In the genomic region with DNA sequence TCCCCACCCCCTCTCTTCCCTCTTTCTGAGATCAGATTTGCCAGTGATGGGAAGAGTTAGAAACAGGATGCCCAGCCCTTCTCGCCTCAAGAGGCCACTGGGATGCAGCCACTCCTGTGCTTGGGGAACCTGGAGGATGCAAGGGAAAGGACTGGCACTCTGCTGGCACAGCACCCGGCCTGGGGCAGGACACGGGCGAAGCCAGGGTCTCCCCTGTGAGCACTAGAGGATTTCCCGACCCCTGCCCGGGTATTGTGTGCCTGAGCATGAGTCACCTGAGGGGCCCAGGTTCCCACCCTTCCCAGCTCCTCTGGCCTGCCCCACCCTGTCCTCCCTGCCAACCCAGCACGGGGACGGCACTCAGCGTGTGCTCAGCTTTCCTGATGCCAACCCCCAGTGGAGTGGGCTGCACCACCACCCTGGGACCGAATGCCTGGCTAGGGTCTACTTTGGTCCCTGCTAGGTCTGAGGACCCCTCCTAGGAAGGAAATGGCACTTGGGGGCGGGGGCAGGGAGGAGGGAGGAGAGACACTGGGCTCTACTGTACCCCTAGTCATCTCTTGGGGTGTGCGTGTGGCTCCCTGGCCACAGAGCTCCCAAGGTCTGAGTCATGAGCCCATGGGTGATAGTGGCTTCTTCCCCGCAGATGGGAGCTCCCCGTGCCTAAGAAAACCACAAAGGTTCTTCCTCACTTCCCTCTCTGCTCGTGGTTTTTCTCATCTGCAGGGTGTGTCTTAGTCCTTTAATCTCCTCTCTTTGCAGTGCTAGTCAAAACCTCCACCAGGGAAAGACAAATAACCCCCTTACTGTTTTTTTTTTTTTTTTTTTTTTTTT, we compare ENCODE assay signal across 8 cellular contexts. TPM values are rescaled to one million over a fixed set of nuclear protein-coding genes. Genes with fewer than 3 reads are reported as not detected.
A peak's percentile ranks its signal among the peaks of the same experiment; 100 is the strongest.
DNase-seq lines count a peak whose midpoint lies in the region; ATAC-seq lines count a peak whose summit lies in the region.

No MANE protein-coding gene starts in this region.

- H3K9ac ChIP-seq in iPS-18a (ENCODE audit: low read length): peak overlapping the region; percentile 35

- H3K36me3 ChIP-seq in iPS-18a (ENCODE audit: control insufficient read depth, low read depth, low read length): no peaks in the 10 kb centered on the region

- H3K36me3 Mint-ChIP-seq in activated naive CD8-positive, alpha-beta T cell treated with anti-CD3 and anti-CD28 coated beads, Interleukin-2, amount 10 ng/mL, durations not matched to agents 7 days and 5 days: no peaks in the 10 kb centered on the region

- H3K27me3 ChIP-seq in iPS-18a (ENCODE audit: control insufficient read depth, insufficient read depth, low read length): no peaks in the 10 kb centered on the region

- peaks cover 41% of the 10 kb centered on the region for H3K4me1 ChIP-seq in iPS-18a (ENCODE audit: control insufficient read depth, low read depth, low read length)

- peaks cover 52% of the 10 kb centered on the region for H3K4me1 Mint-ChIP-seq in activated naive CD8-positive, alpha-beta T cell treated with anti-CD3 and anti-CD28 coated beads, Interleukin-2, amount 10 ng/mL, durations not matched to agents 7 days and 5 days

- no peak overlapping the region for H3K27ac ChIP-seq in iPS-18a (ENCODE audit: low read length)

- ATAC-seq in GM18498 (IDR thresholded peaks at IDR 0.05; ENCODE audit: unreplicated experiment) (peak; percentile 55), HG03108 (IDR thresholded peaks at IDR 0.05; ENCODE audit: unreplicated experiment) (peak; percentile 32), HG03159 (IDR thresholded peaks at IDR 0.05; ENCODE audit: unreplicated experiment) (no peak)
- ATAC-seq in activated naive CD8-positive, alpha-beta T cell treated with anti-CD3 and anti-CD28 coated beads, Interleukin-2, amount 10 ng/mL, durations not matched to agents 7 days and 5 days (ENCODE audit: low read depth): peak; percentile 85

- H3K4me3 Mint-ChIP-seq in activated naive CD8-positive, alpha-beta T cell treated with anti-CD3 and anti-CD28 coated beads, Interleukin-2, amount 10 ng/mL, durations not matched to agents 7 days and 5 days: peak overlapping the region; percentile 50

- POLR2A ChIA-PET in activated naive CD8-positive, alpha-beta T cell treated with anti-CD3 and anti-CD28 coated beads, Interleukin-2, amount 10 ng/mL, durations not matched to agents 7 days and 5 days (lab: Charles Lee): interaction anchor here (0.9 to 5.2 kb wide), 7 partner anchors 9 to 29 kb away, joined by 3 to 44 read pairs (median 3); partner anchors contain the start of gene LMNA

- no peak overlapping the region for H3K4me3 ChIP-seq in iPS-18a (ENCODE audit: low read length)

- H3K9me3 Mint-ChIP-seq in activated naive CD8-positive, alpha-beta T cell treated with anti-CD3 and anti-CD28 coated beads, Interleukin-2, amount 10 ng/mL, durations not matched to agents 7 days and 5 days: no peaks in the 10 kb centered on the region

- no peaks in the 10 kb centered on the region for H3K9me3 ChIP-seq in iPS-18a (ENCODE audit: control insufficient read depth, low read depth, low read length)

- peak overlapping the region; percentile 47 for H3K27ac Mint-ChIP-seq in activated naive CD8-positive, alpha-beta T cell treated with anti-CD3 and anti-CD28 coated beads, Interleukin-2, amount 10 ng/mL, durations not matched to agents 7 days and 5 days

- DNase-seq in SW480 (ENCODE audit: low spot score): peak; percentile 99
- peak; percentile 79 for DNase-seq in activated naive CD8-positive, alpha-beta T cell treated with anti-CD3 and anti-CD28 coated beads, Interleukin-2, amount 10 ng/mL, durations not matched to agents 7 days and 5 days
- peak; percentile 60 to 86 for DNase-seq in stimulated activated CD4-positive, alpha-beta T cell treated with anti-CD3 and anti-CD28 coated beads, Interleukin-4, amount 100 ng/mL, for 48 hours (ENCODE audit: low read depth in 2 of 2)
- DNase-seq in NCI-H1105 treated with DMSO at 0.1 percent for 48 hours (lab: John Stamatoyannopoulos, UW): no peak

- peaks cover 31% of the 10 kb centered on the region for H3K27me3 Mint-ChIP-seq in activated naive CD8-positive, alpha-beta T cell treated with anti-CD3 and anti-CD28 coated beads, Interleukin-2, amount 10 ng/mL, durations not matched to agents 7 days and 5 days

RNA-seq across cellular contexts. Expression of gene LMNA, which starts 12.4 kb away (rescaled TPM):
- 10 to 100 TPM; 11.7 to 13.0 TPM for total RNA-seq in activated naive CD8-positive, alpha-beta T cell treated with anti-CD3 and anti-CD28 coated beads, Interleukin-2, amount 10 ng/mL, durations not matched to agents 7 days and 5 days

RNA-seq across cellular contexts. Expression of gene SEMA4A, which starts 26.5 kb away (rescaled TPM):
- total RNA-seq in activated naive CD8-positive, alpha-beta T cell treated with anti-CD3 and anti-CD28 coated beads, Interleukin-2, amount 10 ng/mL, durations not matched to agents 7 days and 5 days: 10 to 100 TPM in 1 of 2 experiments, 1 to 10 TPM in 1; 9.8 to 10.2 TPM

RNA-seq across cellular contexts. Expression of gene MEX3A, which starts 44.7 kb away (rescaled TPM):
- under 1 TPM; 0.09 to 0.11 TPM for total RNA-seq in activated naive CD8-positive, alpha-beta T cell treated with anti-CD3 and anti-CD28 coated beads, Interleukin-2, amount 10 ng/mL, durations not matched to agents 7 days and 5 days
